ENCODE assay signal across 8 cellular contexts in the genomic region with DNA sequence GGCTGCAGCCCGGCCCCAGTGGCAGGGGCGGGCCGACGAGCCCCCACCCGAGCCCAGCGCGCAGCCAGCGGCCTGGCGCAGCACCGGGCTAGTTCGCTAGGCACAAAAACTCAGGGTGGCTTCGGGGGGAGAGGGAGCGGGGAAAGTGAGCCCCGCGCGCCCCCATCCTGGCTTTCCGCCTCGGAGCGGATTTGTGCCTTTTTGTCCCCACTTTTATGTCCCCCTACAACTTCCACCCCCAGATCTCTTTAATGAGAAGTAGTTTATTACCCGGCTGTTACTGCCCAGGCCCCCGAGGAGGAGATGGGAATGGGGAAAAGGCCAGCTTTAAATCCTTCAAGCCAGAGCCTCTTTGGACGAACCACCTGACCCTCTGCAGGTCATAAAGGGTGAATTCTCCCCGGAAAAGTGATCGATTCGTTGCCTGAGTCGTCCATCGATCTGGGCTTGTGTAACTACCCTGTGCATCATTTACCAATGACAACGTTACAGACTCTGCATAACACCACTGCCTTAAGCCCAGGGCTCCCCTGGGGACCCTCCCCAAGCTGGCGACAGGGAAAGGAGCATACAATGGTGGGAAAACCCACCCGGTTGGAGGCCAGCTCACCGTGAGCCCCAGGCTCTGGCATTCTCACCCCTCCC. TPM values are rescaled to one million over a fixed set of nuclear protein-coding genes. Genes with fewer than 3 reads are reported as not detected.
DNase-seq lines count a peak whose midpoint lies in the region; ATAC-seq and TF ChIP-seq lines count a peak whose summit lies in the region.

No MANE protein-coding gene starts in this region.

- no peak for TF ChIP-seq EP300 in sigmoid colon (IDR thresholded peaks at IDR 0.05)

- H2BK120ac ChIP-seq in H9 (ENCODE audit: low read depth, low read length, poor library complexity, severe bottlenecking), result no peak overlapping the region

- peak overlapping the region; percentile 60 for H3K4me3 ChIP-seq in iPS-15b (ENCODE audit: low read depth, low read length)
- peak overlapping the region; percentile 57 to 73 (median 66) for H3K4me3 ChIP-seq in sigmoid colon

- no peak for DNase-seq in H9
- DNase-seq in sigmoid colon, result peak; percentile 60
- DNase-seq in AG20443 (ENCODE audit: low spot score), result no peak
- no peak for DNase-seq in NCI-H69 (lab: John Stamatoyannopoulos, UW)
- DNase-seq in 8988T, result no peak

- no peaks in the 10 kb centered on the region; a peak in 1 of 7 replicates for H3K36me3 Mint-ChIP-seq in H9 (ENCODE audit: insufficient read depth in 1 of 3, low read depth in 3 of 3)
- H3K36me3 Mint-ChIP-seq in activated T-helper 17 cell treated with anti-CD3 and anti-CD28 coated beads, Interleukin-2, amount 50 U/mL, for 72 hours (ENCODE audit: low read depth), result no peaks in the 10 kb centered on the region

- no peaks in the 10 kb centered on the region for H4K20me1 ChIP-seq in H9 (ENCODE audit: control insufficient read depth, insufficient read depth, insufficient read length)

- H3K36me3 ChIP-seq in iPS-15b (ENCODE audit: control insufficient read depth, insufficient read depth, low read length) (no peaks in the 10 kb centered on the region), sigmoid colon (no peaks in the 10 kb centered on the region)

- no peaks in the 10 kb centered on the region; a peak in 3 of 5 replicates for H3K9me3 Mint-ChIP-seq in H9
- no peaks in the 10 kb centered on the region for H3K9me3 Mint-ChIP-seq in activated T-helper 17 cell treated with anti-CD3 and anti-CD28 coated beads, Interleukin-2, amount 50 U/mL, for 72 hours

- no peak overlapping the region for H3K18ac ChIP-seq in H9 (ENCODE audit: insufficient read length, low read depth, low read length)

- peak overlapping the region in 1 of 3 experiments; percentile 43; a peak in 1 of 7 replicates for H3K27ac Mint-ChIP-seq in H9
- H3K27ac Mint-ChIP-seq in activated T-helper 17 cell treated with anti-CD3 and anti-CD28 coated beads, Interleukin-2, amount 50 U/mL, for 72 hours, result no peak overlapping the region

- H3K9ac ChIP-seq in H9 (ENCODE audit: extremely low read depth, insufficient read length, low read length) (no peak overlapping the region), iPS-15b (ENCODE audit: low read depth, low read length) (no peak overlapping the region)

- H4K8ac ChIP-seq in H9 (replicated peaks; ENCODE audit: insufficient read length, low read depth, low read length), result no peak overlapping the region

- no peak overlapping the region for H2AFZ ChIP-seq in H9 (ENCODE audit: low read length)

- no peak overlapping the region for H2BK20ac ChIP-seq in H9 (ENCODE audit: low read depth, low read length, poor library complexity, severe bottlenecking)

- peaks cover 16% of the 10 kb centered on the region for H3K23me2 ChIP-seq in H9 (ENCODE audit: insufficient read length, low read depth, low read length, poor library complexity, severe bottlenecking)

- no peak overlapping the region for H3K56ac ChIP-seq in H9 (ENCODE audit: insufficient read length, low read depth, low read length)

- no peak overlapping the region for H4K5ac ChIP-seq in H9 (ENCODE audit: insufficient read length, low read depth, low read length)

- H4K91ac ChIP-seq in H9 (ENCODE audit: insufficient read length, low read depth, low read length), result no peak overlapping the region

- no peak overlapping the region for H3T11ph ChIP-seq in H9 (ENCODE audit: low read length)

- H3K79me1 ChIP-seq in H9 (ENCODE audit: insufficient read depth, low read depth, low read length, poor library complexity, severe bottlenecking), result no peaks in the 10 kb centered on the region

- H3K27ac ChIP-seq in H9 (ENCODE audit: insufficient read length, low read depth, low read length) (no peak overlapping the region), sigmoid colon (peak overlapping the region; percentile 73 to 85 (median 78))

- H2BK12ac ChIP-seq in H9 (ENCODE audit: insufficient read length, low read depth, low read length), result no peak overlapping the region

- H2BK15ac ChIP-seq in H9 (ENCODE audit: low read depth, low read length), result no peak overlapping the region

- TF ChIP-seq CTCF in H9 (conservative IDR thresholded peaks at IDR 0.05) (no peak), sigmoid colon (IDR thresholded peaks at IDR 0.05) (peak in 1 of 4 experiments; percentile 3)

- no peak overlapping the region for H3K4ac ChIP-seq in H9 (ENCODE audit: low read depth, low read length)

- H3K4me1 Mint-ChIP-seq in H9, result peaks cover 20 to 28% of the 10 kb centered on the region in 2 experiments
- peaks cover 8% of the 10 kb centered on the region for H3K4me1 Mint-ChIP-seq in activated T-helper 17 cell treated with anti-CD3 and anti-CD28 coated beads, Interleukin-2, amount 50 U/mL, for 72 hours

- no peak overlapping the region for H3K23ac ChIP-seq in H9 (ENCODE audit: insufficient read length, low read depth, low read length)

- no peaks in the 10 kb centered on the region for H3K4me1 ChIP-seq in H9 (ENCODE audit: insufficient read depth, low read length)
- peaks cover 10% of the 10 kb centered on the region for H3K4me1 ChIP-seq in iPS-15b (ENCODE audit: control insufficient read depth, insufficient read depth, low read length)
- H3K4me1 ChIP-seq in sigmoid colon, result peaks cover 0 to 51% (median 34%) of the 10 kb centered on the region in 4 donors

- no peak overlapping the region for H3K14ac ChIP-seq in H9 (ENCODE audit: insufficient read depth, low read length)

- no peak overlapping the region for H2BK5ac ChIP-seq in H9 (ENCODE audit: insufficient read length, low read length)

- H3K79me2 ChIP-seq in H9 (ENCODE audit: insufficient read depth, low read length), result no peaks in the 10 kb centered on the region

- H3K27me3 ChIP-seq in H9 (ENCODE audit: insufficient read depth, low read length) (peaks cover 2% of the 10 kb centered on the region; the same call in 1 of the 2 replicates), iPS-15b (ENCODE audit: control insufficient read depth, insufficient read depth, low read length) (peaks cover 42% of the 10 kb centered on the region), sigmoid colon (no peaks in the 10 kb centered on the region)

- intact Hi-C loops in sigmoid colon (cut with DNase I), result loop anchor here (5.0 to 10.0 kb wide), 2 partner anchors 84 to 261 kb away; no protein-coding TSS in a partner anchor

- H3K4me2 ChIP-seq in H9 (ENCODE audit: insufficient read depth, insufficient read length, low read length), result peak overlapping the region; percentile 66

- H3K27me3 Mint-ChIP-seq in H9 (ENCODE audit: low read depth), result peaks cover 58% of the 10 kb centered on the region
- H3K27me3 Mint-ChIP-seq in activated T-helper 17 cell treated with anti-CD3 and anti-CD28 coated beads, Interleukin-2, amount 50 U/mL, for 72 hours, result peaks cover 30% of the 10 kb centered on the region

- no peaks in the 10 kb centered on the region for H3K9me3 ChIP-seq in H9 (ENCODE audit: control insufficient read depth, low read depth, low read length)
- H3K9me3 ChIP-seq in iPS-15b (ENCODE audit: control insufficient read depth, insufficient read depth, low read length), result no peaks in the 10 kb centered on the region
- no peaks in the 10 kb centered on the region for H3K9me3 ChIP-seq in sigmoid colon

- no peak overlapping the region for H2AK5ac ChIP-seq in H9 (ENCODE audit: insufficient read length, low read length)

- WGBS in H9 (ENCODE audit: extremely low coverage, insufficient read length, low lambda C conversion rate), result no CpG with 5 or more reads among the region's 31 CpGs
- 10 to 14% methylated on average over 31 of the region's 31 CpGs for WGBS in sigmoid colon, 2 donors

- H3K4me3 Mint-ChIP-seq in H9, result peak overlapping the region; percentile 76 to 89
- H3K4me3 Mint-ChIP-seq in activated T-helper 17 cell treated with anti-CD3 and anti-CD28 coated beads, Interleukin-2, amount 50 U/mL, for 72 hours, result peak overlapping the region; percentile 55

- ATAC-seq in activated T-helper 17 cell treated with anti-CD3 and anti-CD28 coated beads, Interleukin-2, amount 50 U/mL, for 72 hours (replicated peaks), result no peak
- no peak for ATAC-seq in HG03095 (IDR thresholded peaks at IDR 0.05; ENCODE audit: unreplicated experiment)

- no peak for TF ChIP-seq POLR2A in sigmoid colon (IDR thresholded peaks at IDR 0.05)

RNA-seq across cellular contexts. Expression of gene SH3PXD2A, which starts 0.6 kb away (rescaled TPM):
- total RNA-seq in H9 (2021) (4.5 and 4.7 TPM in 2 replicates), sigmoid colon (10 to 100 TPM; 24.5 to 58.2 (median 31.9) TPM)
- total RNA-seq in activated T-helper 17 cell treated with anti-CD3 and anti-CD28 coated beads, Interleukin-2, amount 50 U/mL, for 72 hours, result 10 to 100 TPM in 1 of 2 donors, 1 to 10 TPM in 1; 8.0 to 19.3 TPM
- 10 to 100 TPM; 19.0 to 23.6 (median 19.2) TPM for polyA plus RNA-seq in sigmoid colon
